Comparison of ENCODE assay signal across 9 cellular contexts in genomic region chr12:21940549-21940948, GRCh38. TPM values are rescaled to one million over a fixed set of nuclear protein-coding genes. Genes with fewer than 3 reads are reported as not detected.
DNase-seq lines count a peak whose midpoint lies in the region; ATAC-seq and TF ChIP-seq lines count a peak whose summit lies in the region.
"Had no signal": no experiment of that assay in that cellular context is flagged by ENCODE, and none has a peak within 500 bp of the region (broad histone marks: within the 10 kb centered on the region; RNA-seq: fewer than 3 reads in every experiment).

No MANE protein-coding gene starts in this region.

- no peaks in the 10 kb centered on the region for H3K36me3 Mint-ChIP-seq in T-helper 17 cell (ENCODE audit: low read depth)

- H3K36me3 ChIP-seq in left ventricle myocardium inferior (peaks cover 11% of the 10 kb centered on the region), psoas muscle (ENCODE audit: insufficient read depth in 1 of 2, low read depth in 1 of 2) (peaks cover 0 to 13% of the 10 kb centered on the region in 2 donors)

- intact Hi-C loops in left ventricle myocardium inferior (cut with micrococcal nuclease): no loop called here
- intact Hi-C loops in psoas muscle (cut with DNase I): loop anchor here in 1 of 2 donors (5.0 kb wide), 1 partner anchor 52 kb away; no protein-coding TSS in a partner anchor

- peak overlapping the region; percentile 95 for H3K27ac ChIP-seq in left ventricle myocardium inferior (replicated peaks)
- H3K27ac ChIP-seq in psoas muscle: peak overlapping the region; percentile 94

- no peaks in the 10 kb centered on the region for H3K9me3 ChIP-seq in T-helper 17 cell (ENCODE audit: control insufficient read depth, low read length, poor library complexity, severe bottlenecking)
- H3K9me3 ChIP-seq in left ventricle myocardium inferior (replicated peaks): peaks cover 6% of the 10 kb centered on the region
- H3K9me3 ChIP-seq in psoas muscle: peaks cover 4% of the 10 kb centered on the region

- H3K4me1 ChIP-seq in left ventricle myocardium inferior (peaks cover 34% of the 10 kb centered on the region), psoas muscle (peaks cover 18% of the 10 kb centered on the region)

- ATAC-seq in T-helper 17 cell (no peak), psoas muscle (no peak), GM21786 (IDR thresholded peaks at IDR 0.05; ENCODE audit: unreplicated experiment) (no peak), HG02840 (IDR thresholded peaks at IDR 0.05; ENCODE audit: low FRiP score, unreplicated experiment) (no peak)

- DNase-seq in EL (peak; percentile 5), T-helper 17 cell (no peak), left ventricle myocardium inferior (no peak), psoas muscle (no peak), NCI-H1105 (lab: John Stamatoyannopoulos, UW) (no peak), RPMI8226 (no peak)
- DNase-seq: stimulated activated CD4-positive, alpha-beta T cell treated with anti-CD3 and anti-CD28 coated beads, Interleukin-4, amount 100 ng/mL, for 4 hours had no signal

- 2 to 11% (median 6%) methylated on average over 6 of the region's 6 CpGs for WGBS in psoas muscle, 3 donors

- no peak overlapping the region for H3K27ac Mint-ChIP-seq in T-helper 17 cell

- H3K4me1 Mint-ChIP-seq in T-helper 17 cell: peaks cover 13% of the 10 kb centered on the region

- peak overlapping the region; percentile 71 for H3K4me3 ChIP-seq in left ventricle myocardium inferior
- peak overlapping the region; percentile 80 for H3K4me3 ChIP-seq in psoas muscle

- TF ChIP-seq CTCF in left ventricle myocardium inferior (IDR thresholded peaks at IDR 0.05; ENCODE audit: borderline replicate concordance) (no peak), psoas muscle (IDR thresholded peaks at IDR 0.05) (no peak)

- peaks cover 59% of the 10 kb centered on the region for H3K27me3 Mint-ChIP-seq in T-helper 17 cell

- H3K27me3 ChIP-seq in left ventricle myocardium inferior (ENCODE audit: low read depth) (peaks cover 33% of the 10 kb centered on the region), psoas muscle (ENCODE audit: insufficient read depth in 3 of 3, low read length in 2 of 3) (no peaks in the 10 kb centered on the region)

- H3K4me3 Mint-ChIP-seq in T-helper 17 cell: peak overlapping the region; percentile 58

RNA-seq across cellular contexts. Expression of gene ABCC9, which starts 0.7 kb away (rescaled TPM):
- total RNA-seq in T-helper 17 cell: not detected
- total RNA-seq in left ventricle myocardium inferior: 81.8 TPM
- total RNA-seq in psoas muscle: 10 to 100 TPM; 52.7 to 94.9 (median 88.8) TPM
- polyA plus RNA-seq in psoas muscle: 10 to 100 TPM in 2 of 3 donors, 1 to 10 TPM in 1; 4.5 to 20.0 (median 14.7) TPM

Comparison
In these comparisons a context has a peak if more than half of its experiments do, and no peak if none do; other contexts are left out.
1. RNA of gene ABCC9, which starts 0.7 kb away (total RNA-seq): 52.7 to 94.9 TPM in psoas muscle and 81.8 TPM in left ventricle myocardium inferior (single experiment); not detected in T-helper 17 cell; every median in the first group is over 10 times any median in the second.